In the genomic region with DNA sequence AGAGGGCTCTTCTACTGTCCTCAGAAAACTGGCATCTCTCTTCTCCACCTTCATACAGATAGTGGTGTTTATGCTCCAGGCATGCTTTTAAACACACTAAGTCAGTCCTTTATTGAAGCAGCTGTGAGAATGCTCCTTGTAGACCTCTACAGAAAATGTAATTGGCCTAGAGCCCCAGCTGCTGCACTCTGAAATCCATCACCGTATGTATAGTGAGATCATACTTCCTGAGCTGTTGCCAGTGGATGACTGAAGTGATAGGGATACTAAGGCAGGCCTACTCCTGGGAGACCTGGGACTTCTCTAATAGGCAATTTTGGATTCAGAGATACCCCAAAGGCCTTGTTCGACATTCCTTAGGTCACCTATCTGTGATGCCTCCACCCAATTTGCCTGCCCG, we compare ENCODE assay signal across 14 cellular contexts.
A peak's percentile ranks its signal among the peaks of the same experiment; 100 is the strongest.
DNase-seq lines count a peak whose midpoint lies in the region; TF ChIP-seq lines count a peak whose summit lies in the region.
"Had no signal": no experiment of that assay in that cellular context is flagged by ENCODE, and none has a peak within 500 bp of the region (broad histone marks: within the 10 kb centered on the region; RNA-seq: fewer than 3 reads in every experiment).

No MANE protein-coding gene starts in this region.

- no peaks in the 10 kb centered on the region for H3K36me3 Mint-ChIP-seq in brain

- DNase-seq in DMS53 (lab: John Stamatoyannopoulos, UW): peak; percentile 25
- DNase-seq in DMS53 treated with DMSO at 0.1 percent for 48 hours (lab: John Stamatoyannopoulos, UW; ENCODE audit: unreplicated experiment): no peak
- peak; percentile 58 for DNase-seq in NCI-H69 (lab: John Stamatoyannopoulos, UW)
- peak; percentile 21 for DNase-seq in osteoblast (ENCODE audit: insufficient read length, low spot score, missing footprints)
- DNase-seq in activated effector memory CD4-positive, alpha-beta T cell treated with anti-CD3 and anti-CD28 coated beads, Interleukin-2, amount 50 U/mL, for 16 hours: no peak
- DNase-seq in epidermal melanocyte (ENCODE audit: insufficient read length, low spot score): no peak
- DNase-seq in suprapubic skin (ENCODE audit: low spot score in 2 of 2): no peak
- DNase-seq: C1 segment of cervical spinal cord, HCEC 1CT, NCI-H1436, NCI-H446 treated with DMSO at 0.1 percent for 48 hours, RPMI8226 had no signal

- H3K27me3 ChIP-seq in osteoblast (ENCODE audit: insufficient read depth, low read length): no peaks in the 10 kb centered on the region
- no peaks in the 10 kb centered on the region for H3K27me3 ChIP-seq in suprapubic skin

- H3K27ac Mint-ChIP-seq in brain: peak overlapping the region; percentile 1 to 70 (median 50)

- H3K79me2 ChIP-seq in osteoblast (ENCODE audit: insufficient read depth, low read length): no peaks in the 10 kb centered on the region

- TF ChIP-seq POLR2A in suprapubic skin (IDR thresholded peaks at IDR 0.05): no peak

- no peak overlapping the region for H3K4me3 Mint-ChIP-seq in brain

- no peak overlapping the region for H3K4me2 ChIP-seq in osteoblast (ENCODE audit: insufficient read depth, low read length)

- H3K4me1 Mint-ChIP-seq in brain: peaks cover 60% of the 10 kb centered on the region

- H2AFZ ChIP-seq in osteoblast (ENCODE audit: low read length): no peak overlapping the region

- 85% methylated on average over 2 of the region's 3 CpGs for WGBS in suprapubic skin

- H3K9me3 ChIP-seq in osteoblast (ENCODE audit: low read depth, low read length) (peaks cover 4% of the 10 kb centered on the region), suprapubic skin (no peaks in the 10 kb centered on the region)

- H3K27ac ChIP-seq in osteoblast (ENCODE audit: low read depth, low read length) (no peak overlapping the region), suprapubic skin (no peak overlapping the region)
- H3K27ac ChIP-seq: 22Rv1 had no signal

- H3K4me3 ChIP-seq in osteoblast (ENCODE audit: insufficient read depth, low read length) (no peak overlapping the region), suprapubic skin (no peak overlapping the region)

- no peak for TF ChIP-seq CTCF in brain (conservative IDR thresholded peaks at IDR 0.05)
- TF ChIP-seq CTCF in osteoblast (IDR thresholded peaks at IDR 0.05; ENCODE audit: extremely low read depth, low read depth, low read length): no peak
- TF ChIP-seq CTCF in suprapubic skin (IDR thresholded peaks at IDR 0.05): no peak

- no peak for TF ChIP-seq EP300 in suprapubic skin (IDR thresholded peaks at IDR 0.05)

- H3K36me3 ChIP-seq in osteoblast (ENCODE audit: insufficient read depth, low read length) (no peaks in the 10 kb centered on the region), suprapubic skin (no peaks in the 10 kb centered on the region)

- peaks cover 0 to 6% (median 0%) of the 10 kb centered on the region in 5 experiments for H3K9me3 Mint-ChIP-seq in brain

- H3K27me3 Mint-ChIP-seq in brain: peaks cover 5% of the 10 kb centered on the region

- no peaks in the 10 kb centered on the region for H4K20me1 ChIP-seq in osteoblast (ENCODE audit: insufficient read depth, low read length)

- H3K4me1 ChIP-seq in osteoblast (ENCODE audit: insufficient read depth, low read length): no peaks in the 10 kb centered on the region
- H3K4me1 ChIP-seq in suprapubic skin: no peaks in the 10 kb centered on the region

Comparison
In these comparisons a context has a peak if more than half of its experiments do, and no peak if none do; other contexts are left out.
1. DNase-seq: peak in DMS53 (single experiment), NCI-H69 (single experiment) and osteoblast (single experiment); none in DMS53 treated with DMSO at 0.1 percent for 48 hours (single experiment), activated effector memory CD4-positive, alpha-beta T cell treated with anti-CD3 and anti-CD28 coated beads, Interleukin-2, amount 50 U/mL, for 16 hours (single experiment), epidermal melanocyte (single experiment) and suprapubic skin (0 of 2).